Comparison of ENCODE assay signal across 9 cellular contexts in genomic region chr15:74783808-74784175, GRCh38. TPM values are rescaled to one million over a fixed set of nuclear protein-coding genes. Genes with fewer than 3 reads are reported as not detected.
DNase-seq lines count a peak whose midpoint lies in the region; ATAC-seq, FAIRE-seq and TF ChIP-seq lines count a peak whose summit lies in the region.
"Had no signal": no experiment of that assay in that cellular context is flagged by ENCODE, and none has a peak within 500 bp of the region (broad histone marks: within the 10 kb centered on the region; RNA-seq: fewer than 3 reads in every experiment).

No MANE protein-coding gene starts in this region.

- ATAC-seq in psoas muscle: peak in 3 of 4 donors; percentile 7 to 18 (median 9)

- TF ChIP-seq CTCF in Peyer's patch (IDR thresholded peaks at IDR 0.05) (no peak), epithelial cell of esophagus (IDR thresholded peaks at IDR 0.05; ENCODE audit: insufficient read depth, low read depth, low read length, missing control alignments) (no peak), psoas muscle (IDR thresholded peaks at IDR 0.05) (no peak)

- H3K9me3 ChIP-seq in Peyer's patch (no peaks in the 10 kb centered on the region), psoas muscle (no peaks in the 10 kb centered on the region)

- no peaks in the 10 kb centered on the region for H3K27me3 ChIP-seq in Peyer's patch
- H3K27me3 ChIP-seq in psoas muscle (ENCODE audit: insufficient read depth in 3 of 3, low read length in 2 of 3): no peaks in the 10 kb centered on the region

- WGBS in psoas muscle, 3 donors: 22 to 42% (median 24%) methylated on average over 3 of the region's 3 CpGs

- H3K4me1 ChIP-seq in Peyer's patch (peaks cover 18 to 87% (median 49%) of the 10 kb centered on the region in 4 donors), psoas muscle (peaks cover 69% of the 10 kb centered on the region)

- intact Hi-C loops in psoas muscle (cut with DNase I): loop anchor here in 1 of 2 donors (2.0 to 5.0 kb wide), 3 partner anchors 17 to 154 kb away; partner anchors contain the start of gene COX5A

- H3K4me3 ChIP-seq in GM08714 (ENCODE audit: low read length): peak overlapping the region; percentile 93; the same call in 1 of the 2 replicates
- peak overlapping the region; percentile 83 to 98 (median 88) for H3K4me3 ChIP-seq in Peyer's patch
- H3K4me3 ChIP-seq in epithelial cell of esophagus (ENCODE audit: low read length): peak overlapping the region; percentile 88
- peak overlapping the region; percentile 86 for H3K4me3 ChIP-seq in psoas muscle

- no peaks in the 10 kb centered on the region for H3K36me3 ChIP-seq in Peyer's patch
- H3K36me3 ChIP-seq in psoas muscle (ENCODE audit: insufficient read depth in 1 of 2, low read depth in 1 of 2): no peaks in the 10 kb centered on the region

- FAIRE-seq in RCC 7860 (lab: Jason Lieb, UNC): no peak

- H3K27ac ChIP-seq in Peyer's patch: peak overlapping the region; percentile 85 to 99 (median 94)
- H3K27ac ChIP-seq in psoas muscle: peak overlapping the region; percentile 79

- DNase-seq in Peyer's patch: peak in 1 of 3 donors; percentile 52
- no peak for DNase-seq in epithelial cell of esophagus (ENCODE audit: low read depth)
- DNase-seq in psoas muscle: no peak
- DNase-seq in foreskin melanocyte: no peak
- no peak for DNase-seq in stimulated activated CD8-positive, alpha-beta memory T cell treated with anti-CD3 and anti-CD28 coated beads, Interleukin-4, amount 100 ng/mL, for 48 hours
- no peak for DNase-seq in RCC 7860 (ENCODE audit: low spot score)
- DNase-seq in NCI-H1105 (lab: John Stamatoyannopoulos, UW): no peak

- no peak for TF ChIP-seq POLR2A in Peyer's patch (IDR thresholded peaks at IDR 0.05)

RNA-seq across cellular contexts. Expression of gene CSK, which starts 1.9 kb away (rescaled TPM):
- total RNA-seq in Peyer's patch (100 to 1,000 TPM in 1 of 4 donors, 10 to 100 TPM in 3; 53.8 to 122 (median 66.2) TPM), psoas muscle (10 to 100 TPM; 15.5 to 23.8 (median 17.9) TPM)
- 10 to 100 TPM; 12.2 to 29.6 (median 15.1) TPM for polyA plus RNA-seq in psoas muscle

RNA-seq across cellular contexts. Expression of gene LMAN1L, which starts 28.8 kb away (rescaled TPM):
- total RNA-seq in Peyer's patch: not detected
- total RNA-seq in psoas muscle: under 1 TPM in 2 of 4 donors, not detected in 2; 0.36 to 0.66 TPM
- polyA plus RNA-seq in psoas muscle: not detected
- total RNA-seq: myocyte had no signal

RNA-seq across cellular contexts. Expression of gene CYP1A2, which starts 35.1 kb away (rescaled TPM):
- not detected for total RNA-seq in Peyer's patch
- total RNA-seq in psoas muscle: not detected
- under 1 TPM in 1 of 3 donors, not detected in 2; 0.03 TPM for polyA plus RNA-seq in psoas muscle
- total RNA-seq: myocyte had no signal

RNA-seq across cellular contexts. Expression of gene CPLX3, which starts 42.6 kb away (rescaled TPM):
- total RNA-seq in Peyer's patch (not detected), psoas muscle (under 1 TPM in 1 of 4 donors, not detected in 3; 0.19 TPM)
- under 1 TPM in 2 of 3 donors, not detected in 1; 0.03 to 0.04 TPM for polyA plus RNA-seq in psoas muscle
- total RNA-seq: myocyte had no signal

RNA-seq across cellular contexts. Expression of gene CYP1A1, which starts 58.5 kb away (rescaled TPM):
- 1 to 10 TPM in 1 of 4 donors, under 1 TPM in 1, not detected in 2; 0.70 to 3.3 TPM for total RNA-seq in Peyer's patch
- total RNA-seq in psoas muscle: 1 to 10 TPM in 1 of 4 donors, under 1 TPM in 1, not detected in 2; 0.11 to 2.4 TPM
- polyA plus RNA-seq in psoas muscle: 1 to 10 TPM in 1 of 3 donors, under 1 TPM in 2; 0.14 to 3.0 (median 0.61) TPM
- total RNA-seq: myocyte had no signal
